Comparison of ENCODE assay signal across 3 cellular contexts in genomic region chr20:57660510-57661199, GRCh38.
TF ChIP-seq lines count a peak whose summit lies in the region.

No MANE protein-coding gene starts in this region.

TF ChIP-seq in GM12891, 5 proteins besides CTCF, POLR2A, EP300 and RAD21 (continued from another document):
- no peak for TF ChIP-seq SPI1 (IDR thresholded peaks at IDR 0.05; ENCODE audit: low read depth, low read length)
- no peak for TF ChIP-seq POU2F2 (IDR thresholded peaks at IDR 0.05; ENCODE audit: low read depth, low read length)
- TF ChIP-seq TAF1 (IDR thresholded peaks at IDR 0.05; ENCODE audit: low read depth, low read length): no peak
- TF ChIP-seq PAX5 (IDR thresholded peaks at IDR 0.05; ENCODE audit: insufficient read depth, low read length, severe bottlenecking): no peak

TF ChIP-seq in HepG2, 621 proteins besides CTCF, POLR2A, EP300 and RAD21:
- TF ChIP-seq NONO (IDR thresholded peaks at IDR 0.05): 0 out of 2 replicates have a peak, but pooled peaks have one; percentile 14
- TF ChIP-seq NONO (CRISPR knock-in tag; conservative IDR thresholded peaks at IDR 0.05): no peak
- peak; percentile 51 for TF ChIP-seq ZNF282 (IDR thresholded peaks at IDR 0.05; ENCODE audit: partially characterized antibody)
- TF ChIP-seq PRPF4 (IDR thresholded peaks at IDR 0.05; ENCODE audit: low read depth, low read length, poor library complexity, severe bottlenecking): no peak
- 0 out of 2 replicates have a peak, but pooled peaks have one; percentile 83 for TF ChIP-seq IKZF1 (IDR thresholded peaks at IDR 0.05)

TF ChIP-seq in HEK293T, 16 proteins besides CTCF, POLR2A, EP300 and RAD21 (continued from another document):
- no peak for TF ChIP-seq ZNF384 (IDR thresholded peaks at IDR 0.05)
- TF ChIP-seq SP1 (IDR thresholded peaks at IDR 0.05): no peak
